ENCODE assay signal across 18 cellular contexts in genomic region chr2:226631671-226632070, GRCh38.
DNase-seq lines count a peak whose midpoint lies in the region; ATAC-seq and TF ChIP-seq lines count a peak whose summit lies in the region.
"Had no signal": no experiment of that assay in that cellular context is flagged by ENCODE, and none has a peak within 500 bp of the region (broad histone marks: within the 10 kb centered on the region; RNA-seq: fewer than 3 reads in every experiment).

No MANE protein-coding gene starts in this region.

- H3K4me3 ChIP-seq in esophagus muscularis mucosa (no peak overlapping the region), sigmoid colon (no peak overlapping the region)
- H3K4me3 ChIP-seq: GM23338, upper lobe of left lung had no signal

- H3K9me3 ChIP-seq in esophagus muscularis mucosa = no peaks in the 10 kb centered on the region
- no peaks in the 10 kb centered on the region for H3K9me3 ChIP-seq in sigmoid colon
- H3K9me3 ChIP-seq: upper lobe of left lung had no signal

- H3K27ac ChIP-seq in esophagus muscularis mucosa (replicated peaks in 1 of 4) = peak overlapping the region; percentile 62 to 79 (median 74)
- peak overlapping the region; percentile 39 to 84 (median 82) for H3K27ac ChIP-seq in sigmoid colon
- H3K27ac ChIP-seq: upper lobe of left lung had no signal

- ATAC-seq in left lobe of liver (peak; percentile 86), HG02981 (IDR thresholded peaks at IDR 0.05; ENCODE audit: unreplicated experiment) (no peak)
- ATAC-seq: CD8-positive, alpha-beta T cell; GM23338 had no signal

- 16% methylated on average over 6 of the region's 6 CpGs for WGBS in esophagus muscularis mucosa
- 29 to 41% methylated on average over 6 of the region's 6 CpGs for WGBS in sigmoid colon, 2 donors

- TF ChIP-seq EP300 in esophagus muscularis mucosa (IDR thresholded peaks at IDR 0.05) = peak; percentile 81
- TF ChIP-seq EP300 in sigmoid colon (IDR thresholded peaks at IDR 0.05) = peak; percentile 98 to 100 (median 98)

- intact Hi-C loops in esophagus muscularis mucosa (cut with DNase I) (no loop called here), sigmoid colon (cut with DNase I) (loop anchor here (1.0 to 5.0 kb wide), 5 partner anchors 66 to 167 kb away; partner anchors contain the start of gene IRS1)

- no peaks in the 10 kb centered on the region for H3K36me3 ChIP-seq in esophagus muscularis mucosa
- H3K36me3 ChIP-seq in sigmoid colon = no peaks in the 10 kb centered on the region
- H3K36me3 ChIP-seq: upper lobe of left lung had no signal

- H3K4me1 ChIP-seq in esophagus muscularis mucosa (peaks cover 0 to 28% (median 26%) of the 10 kb centered on the region in 4 donors), sigmoid colon (peaks cover 0 to 29% (median 22%) of the 10 kb centered on the region in 4 donors)

- TF ChIP-seq POLR2A in esophagus muscularis mucosa (IDR thresholded peaks at IDR 0.05; ENCODE audit: low read depth) (no peak), sigmoid colon (IDR thresholded peaks at IDR 0.05) (no peak)

- TF ChIP-seq CTCF in esophagus muscularis mucosa (IDR thresholded peaks at IDR 0.05) = no peak
- TF ChIP-seq CTCF in sigmoid colon (IDR thresholded peaks at IDR 0.05) = no peak

- peak; percentile 41 for DNase-seq in HCEC 1CT
- no peak for DNase-seq in esophagus muscularis mucosa (ENCODE audit: extremely low spot score)
- DNase-seq in left lobe of liver (ENCODE audit: low spot score) = peak; percentile 57
- peak; percentile 90 for DNase-seq in sigmoid colon
- no peak for DNase-seq in G401 (ENCODE audit: low spot score)
- no peak for DNase-seq in central memory CD4-positive, alpha-beta T cell
- DNase-seq in NCI-H510A (lab: John Stamatoyannopoulos, UW) = no peak
- DNase-seq: activated CD4-positive, alpha-beta T cell treated with anti-CD3 and anti-CD28 coated beads, Interleukin-2, amount 10 ng/mL, durations not matched to agents 24 days and 14 days; activated CD8-positive, alpha-beta memory T cell treated with anti-CD3 and anti-CD28 coated beads, Interleukin-2, amount 50 U/mL, for 4 hours; aorta; CD8-positive, alpha-beta T cell; mesendoderm; NCI-H2227 treated with DMSO at 0.1 percent for 48 hours; occipital lobe; SW 1271; upper lobe of left lung had no signal

- in situ Hi-C loops in G401 (cut with HindIII; ENCODE audit: low sequenced_read_pairs) = no loop called here

- no peaks in the 10 kb centered on the region for H3K27me3 ChIP-seq in esophagus muscularis mucosa
- no peaks in the 10 kb centered on the region for H3K27me3 ChIP-seq in sigmoid colon
- H3K27me3 ChIP-seq: upper lobe of left lung had no signal

Comparison
In these comparisons a context has a peak if more than half of its experiments do, and no peak if none do; other contexts are left out.
1. DNase-seq: peak in HCEC 1CT (single experiment), left lobe of liver (single experiment) and sigmoid colon (single experiment); none in esophagus muscularis mucosa (single experiment), G401 (single experiment), central memory CD4-positive, alpha-beta T cell (single experiment) and NCI-H510A (single experiment).